ENCODE assay signal across 9 cellular contexts in genomic region chr4:16217300-16218051, GRCh38. TPM values are rescaled to one million over a fixed set of nuclear protein-coding genes. Genes with fewer than 3 reads are reported as not detected.
A peak's percentile ranks its signal among the peaks of the same experiment; 100 is the strongest.
DNase-seq lines count a peak whose midpoint lies in the region; ATAC-seq and TF ChIP-seq lines count a peak whose summit lies in the region.
"Had no signal": no experiment of that assay in that cellular context is flagged by ENCODE, and none has a peak within 500 bp of the region (broad histone marks: within the 10 kb centered on the region; RNA-seq: fewer than 3 reads in every experiment).

No MANE protein-coding gene starts in this region.

- H3K27ac ChIP-seq in coronary artery (no peak overlapping the region), transverse colon (no peak overlapping the region)
- H3K27ac ChIP-seq: KMS-11, SJSA1 had no signal

- peak overlapping the region; percentile 56 for H3K4me3 Mint-ChIP-seq in activated naive CD8-positive, alpha-beta T cell treated with anti-CD3 and anti-CD28 coated beads, Interleukin-2, amount 50 U/mL, for 24 hours

- no peaks in the 10 kb centered on the region for H3K27me3 ChIP-seq in transverse colon
- H3K27me3 ChIP-seq: SJSA1 had no signal

- no peaks in the 10 kb centered on the region for H3K9me3 Mint-ChIP-seq in activated naive CD8-positive, alpha-beta T cell treated with anti-CD3 and anti-CD28 coated beads, Interleukin-2, amount 50 U/mL, for 24 hours

- 75 to 81% methylated on average over 6 of the region's 6 CpGs for WGBS in transverse colon (ENCODE audit: low coverage in 1 of 2), 2 donors

- H3K27ac Mint-ChIP-seq in activated naive CD8-positive, alpha-beta T cell treated with anti-CD3 and anti-CD28 coated beads, Interleukin-2, amount 50 U/mL, for 24 hours, result peak overlapping the region; percentile 73

- no peak for DNase-seq in activated naive CD8-positive, alpha-beta T cell treated with anti-CD3 and anti-CD28 coated beads, Interleukin-2, amount 50 U/mL, for 24 hours
- DNase-seq in H4 (ENCODE audit: low spot score) (no peak), coronary artery (ENCODE audit: low spot score) (no peak), transverse colon (no peak)

- no peak for TF ChIP-seq CTCF in coronary artery (IDR thresholded peaks at IDR 0.05)
- no peak for TF ChIP-seq CTCF in transverse colon (IDR thresholded peaks at IDR 0.05)

- no peaks in the 10 kb centered on the region for H3K27me3 Mint-ChIP-seq in activated naive CD8-positive, alpha-beta T cell treated with anti-CD3 and anti-CD28 coated beads, Interleukin-2, amount 50 U/mL, for 24 hours

- peak; percentile 84 for ATAC-seq in GM18502 (IDR thresholded peaks at IDR 0.05; ENCODE audit: poor library complexity, unreplicated experiment)
- ATAC-seq in GM21360 (IDR thresholded peaks at IDR 0.05; ENCODE audit: unreplicated experiment), result peak; percentile 69
- ATAC-seq in HG03354 (IDR thresholded peaks at IDR 0.05; ENCODE audit: poor library complexity, severe bottlenecking, unreplicated experiment), result peak; percentile 65
- ATAC-seq in activated naive CD8-positive, alpha-beta T cell treated with anti-CD3 and anti-CD28 coated beads, Interleukin-2, amount 50 U/mL, for 24 hours, result peak; percentile 60

- no peaks in the 10 kb centered on the region for H3K36me3 ChIP-seq in transverse colon
- H3K36me3 ChIP-seq: SJSA1 had no signal

- intact Hi-C loops in transverse colon (cut with DNase I; ENCODE audit: low total_unique reads), result no loop called here

- no peak overlapping the region for H3K4me3 ChIP-seq in coronary artery
- H3K4me3 ChIP-seq in transverse colon, result no peak overlapping the region
- H3K4me3 ChIP-seq: SJSA1 had no signal

- H3K4me1 ChIP-seq in transverse colon, result peaks cover 4 to 29% (median 9%) of the 10 kb centered on the region in 4 donors
- H3K4me1 ChIP-seq: SJSA1 had no signal

- peaks cover 67% of the 10 kb centered on the region for H3K4me1 Mint-ChIP-seq in activated naive CD8-positive, alpha-beta T cell treated with anti-CD3 and anti-CD28 coated beads, Interleukin-2, amount 50 U/mL, for 24 hours

- in situ Hi-C loops in transverse colon (cut with MboI; ENCODE audit: low pct_ligation_motif_present in 1 of 4, low pct_unique_long_range_greater_than_20kb in 1 of 4, low sequenced_read_pairs in 3 of 4), result loop anchor here in 1 of 4 donors (25.0 kb wide), 1 partner anchor 180 kb away; no protein-coding TSS in a partner anchor

- H3K9me3 ChIP-seq in transverse colon, result no peaks in the 10 kb centered on the region
- H3K9me3 ChIP-seq: SJSA1 had no signal

- no peak for TF ChIP-seq POLR2A in transverse colon (IDR thresholded peaks at IDR 0.05)

- no peak for TF ChIP-seq EP300 in transverse colon (IDR thresholded peaks at IDR 0.05; ENCODE audit: low read depth)

- H3K36me3 Mint-ChIP-seq in activated naive CD8-positive, alpha-beta T cell treated with anti-CD3 and anti-CD28 coated beads, Interleukin-2, amount 50 U/mL, for 24 hours (ENCODE audit: low read depth), result peaks cover 37% of the 10 kb centered on the region

RNA-seq across cellular contexts. Expression of gene TAPT1, which starts 8.8 kb away (rescaled TPM):
- total RNA-seq in H4 (2014; rRNA removed; shearing (Covaris generic)), result 13.8 and 18.6 TPM in 2 replicates
- total RNA-seq in transverse colon, result 10 to 100 TPM; 21.5 to 54.6 (median 29.8) TPM
